ENCODE assay signal across 21 cellular contexts in the genomic region with DNA sequence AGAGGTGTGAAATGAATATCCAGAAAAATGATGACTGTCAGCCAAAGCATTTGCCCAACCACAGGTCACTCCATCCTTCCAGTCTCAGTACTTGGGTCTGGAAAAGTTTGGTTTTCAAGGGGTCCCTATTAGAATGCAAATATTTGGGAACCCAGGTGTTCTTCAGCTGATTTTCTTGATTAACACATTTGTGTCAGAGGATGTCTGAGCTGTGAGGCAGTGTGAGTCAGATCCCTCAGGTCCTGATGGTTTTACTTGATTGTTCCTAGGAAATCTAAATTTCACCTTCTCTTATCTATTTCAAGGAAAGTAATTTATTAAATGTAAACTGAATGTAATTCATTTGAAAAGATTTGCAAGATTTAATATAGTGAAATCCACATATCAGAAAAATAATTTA.
"Had no signal": no experiment of that assay in that cellular context is flagged by ENCODE, and none has a peak within 500 bp of the region (broad histone marks: within the 10 kb centered on the region; RNA-seq: fewer than 3 reads in every experiment).

No MANE protein-coding gene starts in this region.

- H3K9me3 ChIP-seq: colonic mucosa, gastrocnemius medialis, left lung, lower lobe of right lung had no signal

- H3K27me3 ChIP-seq: colonic mucosa, gastrocnemius medialis, heart right ventricle, left lung had no signal

- H3K4me3 ChIP-seq: colonic mucosa, gastrocnemius medialis, heart right ventricle, left lung, lower lobe of right lung had no signal

- FAIRE-seq: endothelial cell of umbilical vein, islet of Langerhans had no signal

- ATAC-seq: esophagus mucosa; gastrocnemius medialis; heart right ventricle; left cardiac atrium; left lung; left ventricle myocardium superior; lower lobe of right lung; naive thymus-derived CD4-positive, alpha-beta T cell had no signal

- DNase-seq: colonic mucosa; cortex of kidney; effector memory CD4-positive, alpha-beta T cell; erythroblast; foreskin melanocyte; gastrocnemius medialis; glutamatergic neuron; head of caudate nucleus; heart right ventricle; hippocampal formation; left cardiac atrium; left lung; left ventricle myocardium superior; lower lobe of right lung; mesendoderm; midbrain; naive thymus-derived CD4-positive, alpha-beta T cell had no signal

- H3K36me3 ChIP-seq: colonic mucosa, gastrocnemius medialis, heart right ventricle, left lung, lower lobe of right lung had no signal

- H3K4me1 ChIP-seq: colonic mucosa had no signal

- H3K27ac ChIP-seq: colonic mucosa, epithelial cell of prostate, gastrocnemius medialis, heart right ventricle, left lung, lower lobe of right lung had no signal
